14 cellular contexts compared by ENCODE assay signal in the genomic region with DNA sequence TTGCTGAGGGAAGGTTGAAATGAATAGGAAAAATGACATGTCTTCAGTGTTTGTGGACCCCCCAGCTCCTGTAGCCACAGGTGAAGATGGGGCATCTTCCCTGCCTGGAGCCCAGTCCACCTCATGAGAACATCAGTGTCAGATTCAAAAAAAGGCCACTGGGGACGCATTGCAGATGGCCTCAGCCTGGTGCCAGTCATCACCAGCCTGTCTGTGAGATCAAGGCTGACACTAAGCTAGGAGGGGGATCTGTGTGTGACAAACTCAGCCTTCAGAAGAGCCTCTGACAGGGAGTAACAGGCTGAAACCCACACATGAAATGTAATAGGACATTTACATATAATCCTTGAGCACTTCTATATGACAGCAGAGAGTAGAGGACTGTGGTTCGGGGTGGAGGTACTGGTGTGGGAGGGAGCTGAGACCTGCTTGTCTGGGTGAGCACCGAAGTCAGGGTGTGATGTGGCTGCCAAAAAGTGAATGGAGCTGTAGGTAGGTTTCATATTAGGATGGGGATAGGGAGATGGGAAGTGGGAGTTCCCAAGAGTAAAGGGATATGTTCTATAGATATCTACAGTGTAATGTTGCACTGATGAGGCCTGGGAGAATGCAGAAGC. TPM values are rescaled to one million over a fixed set of nuclear protein-coding genes. Genes with fewer than 3 reads are reported as not detected.
DNase-seq lines count a peak whose midpoint lies in the region; ATAC-seq and TF ChIP-seq lines count a peak whose summit lies in the region.
"Had no signal": no experiment of that assay in that cellular context is flagged by ENCODE, and none has a peak within 500 bp of the region (broad histone marks: within the 10 kb centered on the region; RNA-seq: fewer than 3 reads in every experiment).

No MANE protein-coding gene starts in this region.

- no peaks in the 10 kb centered on the region for H3K27me3 Mint-ChIP-seq in CD8-positive, alpha-beta T cell (ENCODE audit: low read depth)
- H3K27me3 Mint-ChIP-seq in activated T-helper 17 cell treated with anti-CD3 and anti-CD28 coated beads, Interleukin-2, amount 50 U/mL, for 72 hours = no peaks in the 10 kb centered on the region
- no peaks in the 10 kb centered on the region for H3K27me3 Mint-ChIP-seq in naive thymus-derived CD4-positive, alpha-beta T cell

- in situ Hi-C loops in G401 (cut with HindIII; ENCODE audit: low sequenced_read_pairs) = no loop called here

- no peaks in the 10 kb centered on the region for H3K9me2 ChIP-seq in Loucy (replicated peaks; ENCODE audit: low read depth, low read length)

- no peak overlapping the region for H2BK120ac ChIP-seq in mesenchymal stem cell (ENCODE audit: low read depth, low read length)

- H3K27me3 ChIP-seq in CD8-positive, alpha-beta T cell (ENCODE audit: insufficient read depth, low read length) = no peaks in the 10 kb centered on the region
- H3K27me3 ChIP-seq in Loucy (ENCODE audit: insufficient read depth, low read length, poor library complexity, severe bottlenecking) (no peaks in the 10 kb centered on the region), mesenchymal stem cell (ENCODE audit: control insufficient read depth in 1 of 2, insufficient read depth in 1 of 2, low read length in 2 of 2) (no peaks in the 10 kb centered on the region), tibial nerve (no peaks in the 10 kb centered on the region)
- no peaks in the 10 kb centered on the region for H3K27me3 ChIP-seq in naive thymus-derived CD4-positive, alpha-beta T cell (ENCODE audit: control insufficient read depth in 2 of 2, insufficient read depth in 2 of 2, low read length in 2 of 2)
- H3K27me3 ChIP-seq: Peyer's patch, upper lobe of right lung had no signal

- ATAC-seq in CD8-positive, alpha-beta T cell = no peak
- no peak for ATAC-seq in activated T-helper 17 cell treated with anti-CD3 and anti-CD28 coated beads, Interleukin-2, amount 50 U/mL, for 72 hours (replicated peaks)
- no peak for ATAC-seq in naive thymus-derived CD4-positive, alpha-beta T cell
- ATAC-seq: upper lobe of right lung had no signal

- no peak overlapping the region for H3K18ac ChIP-seq in mesenchymal stem cell (ENCODE audit: low read depth in 1 of 2, low read length in 2 of 2)

- H3K36me3 Mint-ChIP-seq in CD8-positive, alpha-beta T cell = peaks cover 14% of the 10 kb centered on the region
- peaks cover 14% of the 10 kb centered on the region for H3K36me3 Mint-ChIP-seq in activated T-helper 17 cell treated with anti-CD3 and anti-CD28 coated beads, Interleukin-2, amount 50 U/mL, for 72 hours (ENCODE audit: low read depth)
- H3K36me3 Mint-ChIP-seq in naive thymus-derived CD4-positive, alpha-beta T cell = peaks cover 0 to 17% (median 5%) of the 10 kb centered on the region in 5 donors

- no peak overlapping the region for H3K14ac ChIP-seq in mesenchymal stem cell (ENCODE audit: low read length in 2 of 2)

- no peaks in the 10 kb centered on the region for H3K9me3 Mint-ChIP-seq in CD8-positive, alpha-beta T cell
- H3K9me3 Mint-ChIP-seq in activated T-helper 17 cell treated with anti-CD3 and anti-CD28 coated beads, Interleukin-2, amount 50 U/mL, for 72 hours = no peaks in the 10 kb centered on the region
- H3K9me3 Mint-ChIP-seq in naive thymus-derived CD4-positive, alpha-beta T cell = no peaks in the 10 kb centered on the region

- TF ChIP-seq EP300 in tibial nerve (IDR thresholded peaks at IDR 0.05) = no peak

- CTCF ChIA-PET in CD8-positive, alpha-beta T cell (lab: Charles Lee) = interaction anchor here (0.8 to 5.7 kb wide), 8 partner anchors 12 to 161 kb away, joined by 3 to 45 read pairs (median 4); a partner anchor contains a TSS
- CTCF ChIA-PET in naive thymus-derived CD4-positive, alpha-beta T cell (lab: Charles Lee) = interaction anchor here (0.8 to 5.4 kb wide), 8 partner anchors 18 to 161 kb away, joined by 3 to 30 read pairs (median 6); a partner anchor contains a TSS
- CTCF ChIA-PET in RWPE1 (lab: Yijun Ruan, JAX) = interaction anchor here (1.0 to 1.2 kb wide), 2 partner anchors 21 to 83 kb away, joined by 3 read pairs; no protein-coding TSS in a partner anchor

- no peak overlapping the region for H2BK12ac ChIP-seq in mesenchymal stem cell (ENCODE audit: low read length in 2 of 2)

- H3K79me2 ChIP-seq in Loucy (ENCODE audit: insufficient read depth, low read length) = no peaks in the 10 kb centered on the region; the same call in 1 of the 2 replicates

- no peak overlapping the region for H2AFZ ChIP-seq in Loucy (ENCODE audit: low read length)
- no peak overlapping the region for H2AFZ ChIP-seq in mesenchymal stem cell (ENCODE audit: low read depth, low read length)

- H3K4me1 Mint-ChIP-seq in CD8-positive, alpha-beta T cell (ENCODE audit: low read depth) = peaks cover 57% of the 10 kb centered on the region
- peaks cover 26% of the 10 kb centered on the region for H3K4me1 Mint-ChIP-seq in activated T-helper 17 cell treated with anti-CD3 and anti-CD28 coated beads, Interleukin-2, amount 50 U/mL, for 72 hours
- H3K4me1 Mint-ChIP-seq in naive thymus-derived CD4-positive, alpha-beta T cell = peaks cover 32 to 71% (median 51%) of the 10 kb centered on the region in 7 donors

- peak overlapping the region; percentile 75 for H3K9ac ChIP-seq in Loucy (ENCODE audit: low read depth, low read length, poor library complexity, severe bottlenecking)
- no peak overlapping the region for H3K9ac ChIP-seq in mesenchymal stem cell (ENCODE audit: low read length)

- no peak for TF ChIP-seq CTCF in CD8-positive, alpha-beta T cell (IDR thresholded peaks at IDR 0.05)
- no peak for TF ChIP-seq CTCF in Loucy (conservative IDR thresholded peaks at IDR 0.05; ENCODE audit: low read length)
- TF ChIP-seq CTCF in RWPE1 (conservative IDR thresholded peaks at IDR 0.05; ENCODE audit: low read depth) = no peak
- TF ChIP-seq CTCF in tibial nerve (IDR thresholded peaks at IDR 0.05) = no peak

- H3K27ac ChIP-seq in CD8-positive, alpha-beta T cell (ENCODE audit: low read depth, low read length) = peak overlapping the region; percentile 86
- peak overlapping the region; percentile 88 for H3K27ac ChIP-seq in naive thymus-derived CD4-positive, alpha-beta T cell (ENCODE audit: low read depth, low read length)
- H3K27ac ChIP-seq in mesenchymal stem cell (ENCODE audit: low read length, poor library complexity, severe bottlenecking) = no peak overlapping the region
- no peak overlapping the region for H3K27ac ChIP-seq in RWPE1
- H3K27ac ChIP-seq in tibial nerve = no peak overlapping the region

- no peak overlapping the region for H2AK5ac ChIP-seq in mesenchymal stem cell (ENCODE audit: low read length, severe bottlenecking)

- no peak overlapping the region for H3K4ac ChIP-seq in mesenchymal stem cell (ENCODE audit: low read depth in 1 of 2, low read length in 2 of 2)

- no peaks in the 10 kb centered on the region for H3K9me3 ChIP-seq in CD8-positive, alpha-beta T cell (ENCODE audit: low read length)
- H3K9me3 ChIP-seq in Loucy (ENCODE audit: insufficient read depth, low read depth, low read length) (no peaks in the 10 kb centered on the region), mesenchymal stem cell (ENCODE audit: control insufficient read depth, low read length) (no peaks in the 10 kb centered on the region), tibial nerve (no peaks in the 10 kb centered on the region)
- no peaks in the 10 kb centered on the region for H3K9me3 ChIP-seq in naive thymus-derived CD4-positive, alpha-beta T cell (ENCODE audit: control insufficient read depth in 2 of 3, low read length in 3 of 3)
- H3K9me3 ChIP-seq: Peyer's patch, upper lobe of right lung had no signal

- H4K20me1 ChIP-seq in Loucy (ENCODE audit: insufficient read depth, low read length, poor library complexity, severe bottlenecking) = no peaks in the 10 kb centered on the region

- no peak overlapping the region for H3K23ac ChIP-seq in mesenchymal stem cell (ENCODE audit: low read length in 2 of 2)

- no peak overlapping the region for H4K8ac ChIP-seq in mesenchymal stem cell (ENCODE audit: low read length)

- DNase-seq in CD8-positive, alpha-beta T cell = peak in 1 of 7 experiments; percentile 34
- DNase-seq in naive thymus-derived CD4-positive, alpha-beta T cell = no peak
- DNase-seq in G401 (ENCODE audit: low spot score) (no peak), mesenchymal stem cell (no peak), RWPE1 (ENCODE audit: low spot score) (no peak), tibial nerve (ENCODE audit: low spot score in 2 of 2) (no peak)
- DNase-seq: amygdala, cortex of kidney, NCI-H1930, NCI-H526 treated with DMSO at 0.1 percent for 48 hours, Peyer's patch, upper lobe of right lung had no signal

- H4K91ac ChIP-seq in mesenchymal stem cell (ENCODE audit: low read length) = no peak overlapping the region

- no peak overlapping the region for H2BK15ac ChIP-seq in mesenchymal stem cell (ENCODE audit: low read depth, poor library complexity, severe bottlenecking)

- POLR2A ChIA-PET in CD8-positive, alpha-beta T cell (lab: Charles Lee) = interaction anchor here (0.7 to 11.8 kb wide), 12 partner anchors 11 to 1373 kb away, joined by 3 to 289 read pairs (median 4); a partner anchor contains a TSS
- POLR2A ChIA-PET in naive thymus-derived CD4-positive, alpha-beta T cell (lab: Charles Lee) = interaction anchor here (0.6 to 12.2 kb wide), 23 partner anchors 10 to 300 kb away, joined by 3 to 366 read pairs (median 9); a partner anchor contains a TSS
- POLR2A ChIA-PET in RWPE1 (lab: Yijun Ruan, JAX; ENCODE audit: low non-redundant PET) = no interaction called here

- TF ChIP-seq POLR2A in tibial nerve (IDR thresholded peaks at IDR 0.05) = no peak

- no peaks in the 10 kb centered on the region for H3F3A ChIP-seq in Loucy (ENCODE audit: low read depth)

- peak overlapping the region; percentile 13 for H3K4me3 ChIP-seq in CD8-positive, alpha-beta T cell (ENCODE audit: low read depth, low read length)
- H3K4me3 ChIP-seq in Loucy (ENCODE audit: low read length, poor library complexity, severe bottlenecking) (no peak overlapping the region), mesenchymal stem cell (ENCODE audit: insufficient read depth in 1 of 2, low read depth in 1 of 2, low read length in 2 of 2) (no peak overlapping the region), tibial nerve (no peak overlapping the region)
- H3K4me3 ChIP-seq in naive thymus-derived CD4-positive, alpha-beta T cell (ENCODE audit: low read length) = peak overlapping the region; percentile 5

- H3K27ac Mint-ChIP-seq in CD8-positive, alpha-beta T cell = peak overlapping the region; percentile 99
- peak overlapping the region; percentile 87 for H3K27ac Mint-ChIP-seq in activated T-helper 17 cell treated with anti-CD3 and anti-CD28 coated beads, Interleukin-2, amount 50 U/mL, for 72 hours
- H3K27ac Mint-ChIP-seq in naive thymus-derived CD4-positive, alpha-beta T cell = peak overlapping the region; percentile 98 to 100 (median 100)

- no peak overlapping the region for H2BK5ac ChIP-seq in mesenchymal stem cell (ENCODE audit: low read depth, low read length, poor library complexity, severe bottlenecking)

- no peaks in the 10 kb centered on the region for H3K79me1 ChIP-seq in mesenchymal stem cell (replicated peaks; ENCODE audit: low read length, poor library complexity, severe bottlenecking)

- H3K4me3 Mint-ChIP-seq in CD8-positive, alpha-beta T cell = peak overlapping the region; percentile 65
- H3K4me3 Mint-ChIP-seq in activated T-helper 17 cell treated with anti-CD3 and anti-CD28 coated beads, Interleukin-2, amount 50 U/mL, for 72 hours = peak overlapping the region; percentile 88
- peak overlapping the region; percentile 47 to 93 (median 83) for H3K4me3 Mint-ChIP-seq in naive thymus-derived CD4-positive, alpha-beta T cell

- H3K4me2 ChIP-seq in Loucy (ENCODE audit: low read depth, low read length, poor library complexity, severe bottlenecking) = no peak overlapping the region
- H3K4me2 ChIP-seq in mesenchymal stem cell (ENCODE audit: low read length, poor library complexity, severe bottlenecking) = no peak overlapping the region

- no peaks in the 10 kb centered on the region for H3K36me3 ChIP-seq in CD8-positive, alpha-beta T cell (ENCODE audit: insufficient read depth, low read length)
- H3K36me3 ChIP-seq in Loucy (ENCODE audit: insufficient read depth, low read length) = no peaks in the 10 kb centered on the region
- H3K36me3 ChIP-seq in naive thymus-derived CD4-positive, alpha-beta T cell (ENCODE audit: control insufficient read depth in 2 of 3, insufficient read depth in 3 of 3, low read length in 3 of 3) = peaks cover 0 to 10% (median 4%) of the 10 kb centered on the region in 3 experiments
- no peaks in the 10 kb centered on the region for H3K36me3 ChIP-seq in mesenchymal stem cell (ENCODE audit: control insufficient read depth in 1 of 2, insufficient read depth in 2 of 2, low read depth in 1 of 2, low read length in 2 of 2)
- no peaks in the 10 kb centered on the region for H3K36me3 ChIP-seq in tibial nerve
- H3K36me3 ChIP-seq: Peyer's patch, upper lobe of right lung had no signal

- 63% methylated on average over 3 of the region's 3 CpGs for WGBS in mesenchymal stem cell
- WGBS in tibial nerve, 2 donors = 57 to 60% methylated on average over 3 of the region's 3 CpGs

- peaks cover 32% of the 10 kb centered on the region for H3K4me1 ChIP-seq in CD8-positive, alpha-beta T cell (ENCODE audit: insufficient read depth, low read length)
- H3K4me1 ChIP-seq in Loucy (ENCODE audit: insufficient read depth, low read length, poor library complexity, severe bottlenecking) (peaks cover 24% of the 10 kb centered on the region), mesenchymal stem cell (ENCODE audit: control insufficient read depth, insufficient read depth, low read depth, low read length) (peaks cover 14% of the 10 kb centered on the region), tibial nerve (peaks cover 0 to 7% (median 0%) of the 10 kb centered on the region in 4 donors)
- H3K4me1 ChIP-seq in naive thymus-derived CD4-positive, alpha-beta T cell (ENCODE audit: control insufficient read depth in 2 of 2, insufficient read depth in 2 of 2, low read length in 2 of 2) = peaks cover 19 to 25% of the 10 kb centered on the region in 2 donors
- H3K4me1 ChIP-seq: upper lobe of right lung had no signal

- intact Hi-C loops in CD8-positive, alpha-beta T cell (cut with DNase I, micrococcal nuclease) = loop anchor here (2.0 to 5.0 kb wide), 5 partner anchors 33 to 113 kb away; a partner anchor contains a TSS
- intact Hi-C loops in naive thymus-derived CD4-positive, alpha-beta T cell (cut with micrococcal nuclease) = loop anchor here (2.0 to 5.0 kb wide), 4 partner anchors 53 to 493 kb away; a partner anchor contains a TSS

RNA-seq across cellular contexts. Expression of a gene that starts 20.5 kb away (rescaled TPM):
- total RNA-seq in CD8-positive, alpha-beta T cell = 10 to 100 TPM; 19.1 to 22.5 TPM
- 10 to 100 TPM; 21.6 to 22.3 TPM for total RNA-seq in activated T-helper 17 cell treated with anti-CD3 and anti-CD28 coated beads, Interleukin-2, amount 50 U/mL, for 72 hours
- total RNA-seq in naive thymus-derived CD4-positive, alpha-beta T cell = 10 to 100 TPM; 13.7 to 22.8 (median 18.2) TPM
- 1 to 10 TPM; 4.5 to 9.1 TPM for polyA plus RNA-seq in naive thymus-derived CD4-positive, alpha-beta T cell
- 10.0 and 10.8 TPM in 2 replicates for total RNA-seq in G401 (2014; rRNA removed; shearing (Covaris generic))
- polyA plus RNA-seq in mesenchymal stem cell (2013, experiment 1 of 2) = 4.2 TPM
- polyA plus RNA-seq in mesenchymal stem cell (2013, experiment 2 of 2) = 3.7 TPM
- total RNA-seq in tibial nerve = 1 to 10 TPM; 6.5 to 9.6 (median 8.2) TPM

RNA-seq across cellular contexts. Expression of a gene that starts 52.9 kb away (rescaled TPM):
- total RNA-seq in CD8-positive, alpha-beta T cell = 100 to 1,000 TPM; 109 to 122 TPM
- 100 to 1,000 TPM; 126 to 162 TPM for total RNA-seq in activated T-helper 17 cell treated with anti-CD3 and anti-CD28 coated beads, Interleukin-2, amount 50 U/mL, for 72 hours
- total RNA-seq in naive thymus-derived CD4-positive, alpha-beta T cell = 100 to 1,000 TPM in 3 of 5 experiments, 10 to 100 TPM in 2; 71.5 to 117 (median 101) TPM
- 10 to 100 TPM; 17.4 to 21.0 TPM for polyA plus RNA-seq in naive thymus-derived CD4-positive, alpha-beta T cell
- 31.1 and 37.4 TPM in 2 replicates for total RNA-seq in G401 (2014; rRNA removed; shearing (Covaris generic))
- polyA plus RNA-seq in mesenchymal stem cell (2013, experiment 1 of 2) = 98.2 TPM
- 93.9 TPM for polyA plus RNA-seq in mesenchymal stem cell (2013, experiment 2 of 2)
- 100 to 1,000 TPM in 3 of 4 donors, 10 to 100 TPM in 1; 73.5 to 157 (median 129) TPM for total RNA-seq in tibial nerve

Comparison
In these comparisons a context has a peak if more than half of its experiments do, and no peak if none do; other contexts are left out.
1. H3K27ac ChIP-seq: peak in CD8-positive, alpha-beta T cell (single experiment) and naive thymus-derived CD4-positive, alpha-beta T cell (single experiment); none in mesenchymal stem cell (single experiment), RWPE1 (single experiment) and tibial nerve (0 of 4).
2. H3K4me3 ChIP-seq: peak in CD8-positive, alpha-beta T cell (single experiment) and naive thymus-derived CD4-positive, alpha-beta T cell (single experiment); none in Loucy (single experiment), mesenchymal stem cell (0 of 2) and tibial nerve (0 of 4).
3. Peak in every context shown above with its lines, with median percentiles within 50 percentile points of each other: H3K27ac Mint-ChIP-seq and H3K4me3 Mint-ChIP-seq.